ENCODE assay signal across 11 cellular contexts in the genomic region with DNA sequence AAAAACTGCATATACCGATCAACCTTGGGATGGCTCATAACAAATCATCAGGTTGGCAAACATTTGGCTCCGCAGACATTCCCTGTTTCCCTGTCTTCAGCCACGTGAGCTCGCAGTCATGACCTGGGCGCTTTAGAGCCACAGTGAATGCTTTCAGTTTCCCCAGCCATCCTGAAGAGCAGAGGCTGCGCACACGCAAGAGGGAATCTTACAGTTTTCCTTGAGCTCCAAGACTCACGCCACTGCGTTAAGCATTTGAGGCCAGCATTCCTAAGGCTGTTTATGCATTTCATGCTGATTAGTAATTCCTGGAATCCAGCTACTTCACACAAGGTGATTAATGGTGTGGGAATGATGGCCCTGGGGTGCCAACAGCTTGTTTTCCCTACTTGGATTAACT.
DNase-seq lines count a peak whose midpoint lies in the region; ATAC-seq and TF ChIP-seq lines count a peak whose summit lies in the region.
"Had no signal": no experiment of that assay in that cellular context is flagged by ENCODE, and none has a peak within 500 bp of the region (broad histone marks: within the 10 kb centered on the region; RNA-seq: fewer than 3 reads in every experiment).

No MANE protein-coding gene starts in this region.

- H3K27me3 Mint-ChIP-seq in nephron progenitor cell (ENCODE audit: low read depth, poor library complexity) = no peaks in the 10 kb centered on the region

- no peak for TF ChIP-seq EP300 in tibial nerve (IDR thresholded peaks at IDR 0.05)

- CTCF ChIA-PET in BJ (lab: Yijun Ruan, JAX) = interaction anchor here (1.1 to 1.7 kb wide), 4 partner anchors 104 to 181 kb away, joined by 3 to 6 read pairs (median 6); no protein-coding TSS in a partner anchor

- H3K9me3 Mint-ChIP-seq in nephron progenitor cell = no peaks in the 10 kb centered on the region

- H3K9me3 ChIP-seq in NT2/D1 (ENCODE audit: insufficient read depth, low read length) = no peaks in the 10 kb centered on the region
- no peaks in the 10 kb centered on the region for H3K9me3 ChIP-seq in tibial nerve

- H3K36me3 ChIP-seq in BJ (ENCODE audit: control insufficient read depth, insufficient read depth, low read length) (peaks cover 16% of the 10 kb centered on the region), NT2/D1 (ENCODE audit: insufficient read depth, insufficient read length, low read length) (peaks cover 40% of the 10 kb centered on the region), tibial nerve (peaks cover 0 to 10% (median 0%) of the 10 kb centered on the region in 3 donors)

- no peak overlapping the region for H3K4me3 Mint-ChIP-seq in nephron progenitor cell
- H3K4me3 Mint-ChIP-seq: IgD-negative memory B cell had no signal

- no peak overlapping the region for H3K27ac ChIP-seq in tibial nerve

- DNase-seq in BJ (ENCODE audit: low read depth) = peak; percentile 98
- DNase-seq in NT2/D1 (ENCODE audit: low read depth, low spot score) = peak; percentile 44
- peak; percentile 100 for DNase-seq in epithelial cell of proximal tubule (ENCODE audit: low read depth)
- no peak for DNase-seq in nephron progenitor cell
- DNase-seq in putamen (ENCODE audit: low spot score) = no peak
- DNase-seq in stimulated activated CD4-positive, alpha-beta T cell treated with anti-CD3 and anti-CD28 coated beads, Interleukin-4, amount 100 ng/mL, for 24 hours = no peak
- DNase-seq in tibial nerve (ENCODE audit: low spot score in 2 of 2) = no peak
- DNase-seq: activated gamma-delta T cell treated with Interleukin-2 at 50 U/mL for 16 hours, DMS153 had no signal

- no peak for ATAC-seq in HG03439 (IDR thresholded peaks at IDR 0.05; ENCODE audit: unreplicated experiment)

- H3K4me3 ChIP-seq in BJ (ENCODE audit: low read depth, low read length) (no peak overlapping the region), NT2/D1 (ENCODE audit: insufficient read length, low read depth) (no peak overlapping the region), epithelial cell of proximal tubule (ENCODE audit: low read depth, low read length) (peak overlapping the region; percentile 24), tibial nerve (no peak overlapping the region)

- H3K4me1 ChIP-seq in NT2/D1 (ENCODE audit: insufficient read depth, insufficient read length) (peaks cover 4% of the 10 kb centered on the region), tibial nerve (no peaks in the 10 kb centered on the region)

- peak overlapping the region; percentile 69 for H3K27ac Mint-ChIP-seq in nephron progenitor cell
- H3K27ac Mint-ChIP-seq: IgD-negative memory B cell had no signal

- H3K4me1 Mint-ChIP-seq in nephron progenitor cell = peaks cover 29% of the 10 kb centered on the region
- H3K4me1 Mint-ChIP-seq: IgD-negative memory B cell had no signal

- H3K27me3 ChIP-seq in BJ (ENCODE audit: control insufficient read depth, insufficient read depth, low read length) (no peaks in the 10 kb centered on the region), NT2/D1 (ENCODE audit: insufficient read depth, insufficient read length) (no peaks in the 10 kb centered on the region), tibial nerve (no peaks in the 10 kb centered on the region)

- no peak for TF ChIP-seq CTCF in BJ (IDR thresholded peaks at IDR 0.05; ENCODE audit: insufficient read depth, low read depth, low read length)
- TF ChIP-seq CTCF in epithelial cell of proximal tubule (conservative IDR thresholded peaks at IDR 0.05; ENCODE audit: low read depth, low read length) = no peak
- no peak for TF ChIP-seq CTCF in nephron progenitor cell (IDR thresholded peaks at IDR 0.05)
- TF ChIP-seq CTCF in tibial nerve (IDR thresholded peaks at IDR 0.05) = no peak

- POLR2A ChIA-PET in BJ (lab: Charles Lee) = interaction anchor here (0.6 to 2.0 kb wide), 11 partner anchors 12 to 1192 kb away, joined by 3 to 27 read pairs (median 5); no protein-coding TSS in a partner anchor

- TF ChIP-seq POLR2A in tibial nerve (IDR thresholded peaks at IDR 0.05) = no peak

- no peak overlapping the region for H3K9ac ChIP-seq in NT2/D1 (ENCODE audit: insufficient read length, low read depth)

- peaks cover 5% of the 10 kb centered on the region for H3K36me3 Mint-ChIP-seq in nephron progenitor cell (ENCODE audit: low read depth)
- H3K36me3 Mint-ChIP-seq: IgD-negative memory B cell had no signal

- WGBS in tibial nerve, 2 donors = 76 to 82% methylated on average over 9 of the region's 9 CpGs

Comparison
In these comparisons a context has a peak if more than half of its experiments do, and no peak if none do; other contexts are left out.
1. DNase-seq: peak in BJ (single experiment), NT2/D1 (single experiment) and epithelial cell of proximal tubule (single experiment); none in nephron progenitor cell (single experiment), putamen (single experiment), stimulated activated CD4-positive, alpha-beta T cell treated with anti-CD3 and anti-CD28 coated beads, Interleukin-4, amount 100 ng/mL, for 24 hours (single experiment) and tibial nerve (0 of 2).